1 cellular context compared by ENCODE assay signal in genomic region chr1:201170533-201171062, GRCh38.
A peak's percentile ranks its signal among the peaks of the same experiment; 100 is the strongest.
TF ChIP-seq lines count a peak whose summit lies in the region.

No MANE protein-coding gene starts in this region.

TF ChIP-seq in K562, 482 proteins besides CTCF, POLR2A, EP300 and RAD21 (continued from another document and continues in another):
- TF ChIP-seq ZEB2 (IDR thresholded peaks at IDR 0.05), result peak; percentile 97; the same call in 1 of the 2 replicates
- peak in 1 of 2 experiments; percentile 82; a peak in 2 of 4 replicates for TF ChIP-seq ZNF318 (IDR thresholded peaks at IDR 0.05; ENCODE audit: borderline replicate concordance in 1 of 2, low read depth in 1 of 2)
- peak; percentile 43; the same call in 1 of the 2 replicates for TF ChIP-seq MBD2 (IDR thresholded peaks at IDR 0.05; ENCODE audit: borderline replicate concordance, low read depth)
- TF ChIP-seq LEF1 (IDR thresholded peaks at IDR 0.05), result peak; percentile 54; the same call in 1 of the 2 replicates
- no peak for TF ChIP-seq NCOA6 (IDR thresholded peaks at IDR 0.05)
- TF ChIP-seq SPI1 (IDR thresholded peaks at IDR 0.05; ENCODE audit: borderline replicate concordance, low read depth, low read length), result no peak
- no peak for TF ChIP-seq TEAD2 (tag; IDR thresholded peaks at IDR 0.05)
- TF ChIP-seq DMBX1 (CRISPR knock-in tag; IDR thresholded peaks at IDR 0.05; ENCODE audit: borderline replicate concordance), result peak; percentile 85
- TF ChIP-seq U2AF2 (optimal IDR thresholded peaks at IDR 0.05; ENCODE audit: low read depth, low read length), result no peak
- TF ChIP-seq TCF15 (CRISPR knock-in tag; IDR thresholded peaks at IDR 0.05), result peak; percentile 80; the same call in 1 of the 2 replicates
- no peak for TF ChIP-seq TOE1 (IDR thresholded peaks at IDR 0.05; ENCODE audit: borderline replicate concordance)
- no peak for TF ChIP-seq TOE1 (CRISPR knock-in tag; IDR thresholded peaks at IDR 0.05; ENCODE audit: borderline replicate concordance, low read depth)
- no peak for TF ChIP-seq PATZ1 (CRISPR knock-in tag; IDR thresholded peaks at IDR 0.05; ENCODE audit: borderline replicate concordance)
- TF ChIP-seq ZHX1 (conservative IDR thresholded peaks at IDR 0.05; ENCODE audit: low read length), result no peak
- no peak for TF ChIP-seq ZNF280A (IDR thresholded peaks at IDR 0.05; ENCODE audit: low read depth, partially characterized antibody)
- TF ChIP-seq RBM25 (IDR thresholded peaks at IDR 0.05; ENCODE audit: low read depth, low read length, severe bottlenecking), result peak; percentile 50
- 0 out of 2 replicates have a peak, but pooled peaks have one; percentile 2 for TF ChIP-seq PML (IDR thresholded peaks at IDR 0.05; ENCODE audit: low read length)
- TF ChIP-seq CCAR2 (IDR thresholded peaks at IDR 0.05; ENCODE audit: low read depth, low read length), result no peak
- no peak for TF ChIP-seq CHAMP1 (IDR thresholded peaks at IDR 0.05)
- no peak for TF ChIP-seq NKRF (IDR thresholded peaks at IDR 0.05; ENCODE audit: borderline replicate concordance)
- no peak for TF ChIP-seq E4F1 (CRISPR knock-in tag; IDR thresholded peaks at IDR 0.05; ENCODE audit: borderline replicate concordance)
- peak in 1 of 2 experiments; percentile 75 for TF ChIP-seq AFF1 (IDR thresholded peaks at IDR 0.05; ENCODE audit: low read depth in 1 of 2, partially characterized antibody in 2 of 2)
